Comparison of ENCODE assay signal across 8 cellular contexts in genomic region chr5:96663608-96664007, GRCh38. TPM values are rescaled to one million over a fixed set of nuclear protein-coding genes. Genes with fewer than 3 reads are reported as not detected.
DNase-seq lines count a peak whose midpoint lies in the region; ATAC-seq, FAIRE-seq and TF ChIP-seq lines count a peak whose summit lies in the region.

No MANE protein-coding gene starts in this region.

- H3K27ac ChIP-seq in DOHH2 (ENCODE audit: low read depth, low read length) = no peak overlapping the region
- peak overlapping the region; percentile 26 for H3K27ac ChIP-seq in Panc1 (ENCODE audit: low read length)
- H3K27ac ChIP-seq in esophagus (ENCODE audit: low read depth in 2 of 2, low read length in 1 of 2) = peak overlapping the region; percentile 99 to 100
- peak overlapping the region; percentile 92 for H3K27ac ChIP-seq in parathyroid adenoma

- in situ Hi-C loops in Panc1 (cut with HindIII; ENCODE audit: low pct_unique_long_range_greater_than_20kb, low sequenced_read_pairs) = no loop called here

- POLR2A ChIA-PET in Panc1 (lab: Charles Lee) = interaction anchor here (0.7 kb wide), 1 partner anchor 33 kb away, joined by 6 read pairs; no protein-coding TSS in a partner anchor

- H3F3A ChIP-seq in DOHH2 (ENCODE audit: control insufficient read depth, insufficient read depth) = no peaks in the 10 kb centered on the region

- no peaks in the 10 kb centered on the region for H3K9me2 ChIP-seq in DOHH2 (replicated peaks; ENCODE audit: control insufficient read depth, low read length)

- 26 to 54% methylated on average over 6 of the region's 6 CpGs for WGBS in esophagus, 2 donors

- peak overlapping the region; percentile 94 for H2AFZ ChIP-seq in parathyroid adenoma

- no peaks in the 10 kb centered on the region for H3K27me3 ChIP-seq in DOHH2 (ENCODE audit: control insufficient read depth, low read length)
- no peaks in the 10 kb centered on the region; the same call in 1 of the 2 replicates for H3K27me3 ChIP-seq in Panc1 (ENCODE audit: control insufficient read depth, insufficient read depth, low read length)
- H3K27me3 ChIP-seq in esophagus (ENCODE audit: control insufficient read depth in 1 of 2, insufficient read depth in 2 of 2, low read length in 2 of 2) = no peaks in the 10 kb centered on the region
- no peaks in the 10 kb centered on the region for H3K27me3 ChIP-seq in parathyroid adenoma (ENCODE audit: control insufficient read depth, insufficient read depth, low read length)

- peaks cover 21% of the 10 kb centered on the region for H3K4me1 ChIP-seq in DOHH2 (ENCODE audit: control insufficient read depth, low read length)
- peaks cover 19% of the 10 kb centered on the region; the same call in 1 of the 2 replicates for H3K4me1 ChIP-seq in Panc1 (ENCODE audit: control insufficient read depth, insufficient read depth, low read length)
- peaks cover 0 to 3% of the 10 kb centered on the region in 2 donors for H3K4me1 ChIP-seq in esophagus (ENCODE audit: control insufficient read depth in 2 of 2, insufficient read depth in 2 of 2, low read length in 1 of 2)
- H3K4me1 ChIP-seq in parathyroid adenoma = no peaks in the 10 kb centered on the region

- H3K79me2 ChIP-seq in DOHH2 (ENCODE audit: control insufficient read depth, low read length) = peaks cover 46% of the 10 kb centered on the region
- H3K79me2 ChIP-seq in parathyroid adenoma = peaks cover 10% of the 10 kb centered on the region

- no peak for FAIRE-seq in urothelium cell line (lab: Jason Lieb, UNC)

- H3K4me2 ChIP-seq in DOHH2 (ENCODE audit: low read length) = peak overlapping the region; percentile 77
- peak overlapping the region; percentile 73 for H3K4me2 ChIP-seq in parathyroid adenoma (ENCODE audit: low read length)

- DNase-seq in Panc1 (ENCODE audit: low read depth, low spot score) (no peak), DMS114 treated with DMSO at 0.1 percent for 48 hours (lab: John Stamatoyannopoulos, UW; ENCODE audit: unreplicated experiment) (no peak), NCI-H2227 (lab: John Stamatoyannopoulos, UW; ENCODE audit: unreplicated experiment) (no peak), urothelium cell line (ENCODE audit: low spot score) (no peak), NCI-H345 treated with DMSO at 0.1 percent for 48 hours (lab: John Stamatoyannopoulos, UW; ENCODE audit: unreplicated experiment) (no peak)

- H4K20me1 ChIP-seq in DOHH2 (ENCODE audit: control insufficient read depth, insufficient read depth, low read depth, low read length) = no peaks in the 10 kb centered on the region

- no peak for TF ChIP-seq CTCF in DOHH2 (IDR thresholded peaks at IDR 0.05; ENCODE audit: low read depth, low read length, poor library complexity, severe bottlenecking)
- TF ChIP-seq CTCF in Panc1 (IDR thresholded peaks at IDR 0.05) = no peak
- TF ChIP-seq CTCF in parathyroid adenoma (IDR thresholded peaks at IDR 0.05) = no peak

- BruUV-seq in Panc1 (replicated peaks; lab: Mats Ljungman, UMichigan) = no TSS peak

- CTCF ChIA-PET in Panc1 (lab: Charles Lee) = no interaction called here

- H3K9me3 ChIP-seq in DOHH2 (ENCODE audit: control insufficient read depth, insufficient read depth, low read length) (no peaks in the 10 kb centered on the region), Panc1 (ENCODE audit: control insufficient read depth, insufficient read depth, low read depth, low read length) (no peaks in the 10 kb centered on the region), esophagus (ENCODE audit: control insufficient read depth in 2 of 2, insufficient read depth in 1 of 2, low read depth in 1 of 2, low read length in 1 of 2) (no peaks in the 10 kb centered on the region), parathyroid adenoma (ENCODE audit: control insufficient read depth, low read length) (no peaks in the 10 kb centered on the region)

- peak overlapping the region; percentile 93 for H3K4me3 ChIP-seq in DOHH2 (ENCODE audit: low read length)
- peak overlapping the region; percentile 67 to 90 for H3K4me3 ChIP-seq in Panc1 (ENCODE audit: low read depth in 2 of 2, low read length in 2 of 2)
- H3K4me3 ChIP-seq in esophagus (ENCODE audit: low read depth in 1 of 2, low read length in 2 of 2) = peak overlapping the region; percentile 86 to 90
- H3K4me3 ChIP-seq in parathyroid adenoma (ENCODE audit: low read depth, low read length) = peak overlapping the region; percentile 72

- no peak for ATAC-seq in Panc1

- no peak overlapping the region for H3K9ac ChIP-seq in parathyroid adenoma

- H3K36me3 ChIP-seq in DOHH2 (ENCODE audit: control insufficient read depth, low read length) = no peaks in the 10 kb centered on the region
- H3K36me3 ChIP-seq in Panc1 (ENCODE audit: control insufficient read depth, insufficient read depth, low read length) = no peaks in the 10 kb centered on the region; the same call in 1 of the 2 replicates
- H3K36me3 ChIP-seq in esophagus (ENCODE audit: control insufficient read depth in 2 of 2, insufficient read depth in 2 of 2, low read length in 1 of 2) = peaks cover 0 to under 1% of the 10 kb centered on the region in 2 donors
- H3K36me3 ChIP-seq in parathyroid adenoma (ENCODE audit: control insufficient read depth, insufficient read depth, low read length) = no peaks in the 10 kb centered on the region

- intact Hi-C loops in Panc1 (cut with micrococcal nuclease; ENCODE audit: unreplicated experiment) = no loop called here

RNA-seq across cellular contexts. Expression of gene CAST, which starts 1.4 kb away (rescaled TPM):
- 212 TPM for total RNA-seq in Panc1 (2021; ENCODE audit: unreplicated experiment)
- 97.4 TPM for polyA plus RNA-seq in Panc1 (2012; ENCODE audit: insufficient read length)
- polyA plus RNA-seq in esophagus = 100 to 1,000 TPM; 205 to 245 TPM
